In the genomic region with DNA sequence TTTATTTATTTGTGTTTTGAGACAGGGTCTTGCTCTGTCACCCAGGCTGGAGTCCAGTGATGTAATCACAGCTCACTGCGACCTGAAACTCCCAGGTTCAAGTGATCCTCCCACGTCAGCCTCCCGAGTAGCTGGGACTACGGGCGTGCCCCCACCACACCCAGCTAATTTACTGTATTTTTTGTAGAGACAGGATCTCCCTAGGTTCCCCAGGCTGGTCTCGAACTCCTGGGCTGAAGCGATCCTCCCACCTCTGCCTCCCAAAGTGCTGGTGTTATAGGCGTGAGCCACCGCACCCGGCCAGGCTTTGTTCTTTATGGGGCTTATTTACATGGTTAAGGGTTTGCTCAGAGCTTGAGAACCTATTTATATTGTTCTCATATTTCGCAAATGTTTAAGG, we compare ENCODE assay signal across 1 cellular context.
TF ChIP-seq lines count a peak whose summit lies in the region.

No MANE protein-coding gene starts in this region.

TF ChIP-seq in HEK293, 187 proteins besides CTCF, POLR2A, EP300 and RAD21 (continued from another document):
- TF ChIP-seq ZNF629 (tag by site-specific recombination; IDR thresholded peaks at IDR 0.05), result peak; percentile 42; the same call in 1 of the 2 replicates
- TF ChIP-seq ZNF148 (tag by site-specific recombination; IDR thresholded peaks at IDR 0.05; ENCODE audit: borderline replicate concordance), result no peak
- peak; percentile 37; the same call in 1 of the 2 replicates for TF ChIP-seq TCF7L2 (IDR thresholded peaks at IDR 0.05; ENCODE audit: borderline replicate concordance, low read depth, low read length)
- no peak for TF ChIP-seq ZNF677 (tag by site-specific recombination; IDR thresholded peaks at IDR 0.05)
- no peak for TF ChIP-seq IKZF3 (tag by site-specific recombination; IDR thresholded peaks at IDR 0.05)
- TF ChIP-seq, protein P1, sequence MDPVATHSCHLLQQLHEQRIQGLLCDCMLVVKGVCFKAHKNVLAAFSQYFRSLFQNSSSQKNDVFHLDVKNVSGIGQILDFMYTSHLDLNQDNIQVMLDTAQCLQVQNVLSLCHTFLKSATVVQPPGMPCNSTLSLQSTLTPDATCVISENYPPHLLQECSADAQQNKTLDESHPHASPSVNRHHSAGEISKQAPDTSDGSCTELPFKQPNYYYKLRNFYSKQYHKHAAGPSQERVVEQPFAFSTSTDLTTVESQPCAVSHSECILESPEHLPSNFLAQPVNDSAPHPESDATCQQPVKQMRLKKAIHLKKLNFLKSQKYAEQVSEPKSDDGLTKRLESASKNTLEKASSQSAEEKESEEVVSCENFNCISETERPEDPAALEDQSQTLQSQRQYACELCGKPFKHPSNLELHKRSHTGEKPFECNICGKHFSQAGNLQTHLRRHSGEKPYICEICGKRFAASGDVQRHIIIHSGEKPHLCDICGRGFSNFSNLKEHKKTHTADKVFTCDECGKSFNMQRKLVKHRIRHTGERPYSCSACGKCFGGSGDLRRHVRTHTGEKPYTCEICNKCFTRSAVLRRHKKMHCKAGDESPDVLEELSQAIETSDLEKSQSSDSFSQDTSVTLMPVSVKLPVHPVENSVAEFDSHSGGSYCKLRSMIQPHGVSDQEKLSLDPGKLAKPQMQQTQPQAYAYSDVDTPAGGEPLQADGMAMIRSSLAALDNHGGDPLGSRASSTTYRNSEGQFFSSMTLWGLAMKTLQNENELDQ (tag by site-specific recombination; IDR thresholded peaks at IDR 0.05; ENCODE audit: low read depth), result no peak
- TF ChIP-seq, protein P2, sequence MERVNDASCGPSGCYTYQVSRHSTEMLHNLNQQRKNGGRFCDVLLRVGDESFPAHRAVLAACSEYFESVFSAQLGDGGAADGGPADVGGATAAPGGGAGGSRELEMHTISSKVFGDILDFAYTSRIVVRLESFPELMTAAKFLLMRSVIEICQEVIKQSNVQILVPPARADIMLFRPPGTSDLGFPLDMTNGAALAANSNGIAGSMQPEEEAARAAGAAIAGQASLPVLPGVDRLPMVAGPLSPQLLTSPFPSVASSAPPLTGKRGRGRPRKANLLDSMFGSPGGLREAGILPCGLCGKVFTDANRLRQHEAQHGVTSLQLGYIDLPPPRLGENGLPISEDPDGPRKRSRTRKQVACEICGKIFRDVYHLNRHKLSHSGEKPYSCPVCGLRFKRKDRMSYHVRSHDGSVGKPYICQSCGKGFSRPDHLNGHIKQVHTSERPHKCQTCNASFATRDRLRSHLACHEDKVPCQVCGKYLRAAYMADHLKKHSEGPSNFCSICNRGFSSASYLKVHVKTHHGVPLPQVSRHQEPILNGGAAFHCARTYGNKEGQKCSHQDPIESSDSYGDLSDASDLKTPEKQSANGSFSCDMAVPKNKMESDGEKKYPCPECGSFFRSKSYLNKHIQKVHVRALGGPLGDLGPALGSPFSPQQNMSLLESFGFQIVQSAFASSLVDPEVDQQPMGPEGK (tag by site-specific recombination; IDR thresholded peaks at IDR 0.05), result peak; percentile 30; the same call in 1 of the 2 replicates
- TF ChIP-seq OSR2 (tag by site-specific recombination; IDR thresholded peaks at IDR 0.05), result 0 out of 2 replicates have a peak, but pooled peaks have one; percentile 12
- TF ChIP-seq TRIM28 (IDR thresholded peaks at IDR 0.05; ENCODE audit: borderline replicate concordance, low read length), result no peak
- peak; percentile 45; the same call in 1 of the 2 replicates for TF ChIP-seq ZFHX2 (tag by site-specific recombination; conservative IDR thresholded peaks at IDR 0.05)
- no peak for TF ChIP-seq ZNF449 (tag by site-specific recombination; IDR thresholded peaks at IDR 0.05)
- no peak for TF ChIP-seq ZNF785 (tag by site-specific recombination; IDR thresholded peaks at IDR 0.05)
- no peak for TF ChIP-seq ZNF645 (tag by site-specific recombination; IDR thresholded peaks at IDR 0.05)
